In genomic region chr14:72332871-72333270, GRCh38 we compare ENCODE assay signal across 1 cellular context.
TF ChIP-seq lines count a peak whose summit lies in the region.

No MANE protein-coding gene starts in this region.

TF ChIP-seq in GM23338, 12 proteins besides CTCF, POLR2A, EP300 and RAD21 (continued from another document):
- no peak for TF ChIP-seq REST (IDR thresholded peaks at IDR 0.05; ENCODE audit: unreplicated experiment)
- TF ChIP-seq STAT1 (IDR thresholded peaks at IDR 0.05; ENCODE audit: unreplicated experiment): no peak
- TF ChIP-seq ZNF114 (CRISPR knock-in tag; IDR thresholded peaks at IDR 0.05): no peak
